Comparison of ENCODE assay signal across 32 cellular contexts in genomic region chr11:115693002-115693401, GRCh38.
"Had no signal": no experiment of that assay in that cellular context is flagged by ENCODE, and none has a peak within 500 bp of the region (broad histone marks: within the 10 kb centered on the region; RNA-seq: fewer than 3 reads in every experiment).

No MANE protein-coding gene starts in this region.

- H3K4me3 ChIP-seq: ascending aorta, breast epithelium, cardiac muscle cell, coronary artery, dorsolateral prefrontal cortex, esophagus muscularis mucosa, gastrocnemius medialis, heart left ventricle, hepatocyte had no signal

- H3K27ac Mint-ChIP-seq: activated CD4-positive, alpha-beta memory T cell treated with anti-CD3 and anti-CD28 coated beads, Interleukin-2, amount 10 ng/mL, durations not matched to agents 7 days and 5 days; activated CD4-positive, alpha-beta T cell treated with anti-CD3 and anti-CD28 coated beads, Interleukin-2, amount 10 ng/mL, durations not matched to agents 7 days and 5 days; activated naive CD4-positive, alpha-beta T cell treated with anti-CD3 and anti-CD28 coated beads, Interleukin-2, amount 10 ng/mL, durations not matched to agents 7 days and 5 days; activated naive CD4-positive, alpha-beta T cell treated with anti-CD3 and anti-CD28 coated beads, Interleukin-2, amount 50 U/mL, for 72 hours; activated naive CD8-positive, alpha-beta T cell treated with anti-CD3 and anti-CD28 coated beads, Interleukin-2, amount 10 ng/mL, durations not matched to agents 7 days and 5 days; activated T-cell treated with anti-CD3 and anti-CD28 coated beads, Interleukin-2, amount 50 U/mL, for 24 hours; activated T-cell treated with anti-CD3 and anti-CD28 coated beads, Interleukin-2, amount 50 U/mL, for 72 hours; brain; dendritic cell treated with granulocyte-macrophage colony-stimulating factor and Interleukin-4, amounts not matched to agents 40 ng/mL and 50 ng/mL, for 4 days; T-helper 1 cell treated with Interleukin-12 subunit alpha and Interleukin-12 subunit beta and Interleukin-4 antibody, amounts not matched to agents 30 μg/mL and 1 μg/mL, for 36 hours had no signal

- H3K4me1 ChIP-seq: breast epithelium, foreskin keratinocyte, gastrocnemius medialis had no signal

- H3K36me3 Mint-ChIP-seq: activated naive CD4-positive, alpha-beta T cell treated with anti-CD3 and anti-CD28 coated beads, Interleukin-2, amount 10 ng/mL, durations not matched to agents 7 days and 5 days; activated naive CD4-positive, alpha-beta T cell treated with anti-CD3 and anti-CD28 coated beads, Interleukin-2, amount 50 U/mL, for 72 hours; activated naive CD8-positive, alpha-beta T cell treated with anti-CD3 and anti-CD28 coated beads, Interleukin-2, amount 10 ng/mL, durations not matched to agents 7 days and 5 days; brain had no signal

- H3K4me1 Mint-ChIP-seq: activated CD4-positive, alpha-beta memory T cell treated with anti-CD3 and anti-CD28 coated beads, Interleukin-2, amount 10 ng/mL, durations not matched to agents 7 days and 5 days; activated CD4-positive, alpha-beta T cell treated with anti-CD3 and anti-CD28 coated beads, Interleukin-2, amount 10 ng/mL, durations not matched to agents 7 days and 5 days; activated naive CD4-positive, alpha-beta T cell treated with anti-CD3 and anti-CD28 coated beads, Interleukin-2, amount 10 ng/mL, durations not matched to agents 7 days and 5 days; activated naive CD8-positive, alpha-beta T cell treated with anti-CD3 and anti-CD28 coated beads, Interleukin-2, amount 10 ng/mL, durations not matched to agents 7 days and 5 days; central memory CD8-positive, alpha-beta T cell had no signal

- H3K9me3 ChIP-seq: ascending aorta, breast epithelium, esophagus muscularis mucosa, gastrocnemius medialis, heart left ventricle had no signal

- ATAC-seq: activated naive CD4-positive, alpha-beta T cell treated with anti-CD3 and anti-CD28 coated beads, Interleukin-2, amount 50 U/mL, for 72 hours; activated T-cell treated with anti-CD3 and anti-CD28 coated beads, Interleukin-2, amount 50 U/mL, for 72 hours; foreskin keratinocyte; gastrocnemius medialis; heart left ventricle had no signal

- H3K9me3 Mint-ChIP-seq: activated CD4-positive, alpha-beta memory T cell treated with anti-CD3 and anti-CD28 coated beads, Interleukin-2, amount 10 ng/mL, durations not matched to agents 7 days and 5 days; activated CD4-positive, alpha-beta T cell treated with anti-CD3 and anti-CD28 coated beads, Interleukin-2, amount 10 ng/mL, durations not matched to agents 7 days and 5 days; activated naive CD4-positive, alpha-beta T cell treated with anti-CD3 and anti-CD28 coated beads, Interleukin-2, amount 10 ng/mL, durations not matched to agents 7 days and 5 days; activated naive CD8-positive, alpha-beta T cell treated with anti-CD3 and anti-CD28 coated beads, Interleukin-2, amount 10 ng/mL, durations not matched to agents 7 days and 5 days; activated T-cell treated with anti-CD3 and anti-CD28 coated beads, Interleukin-2, amount 50 U/mL, for 72 hours; central memory CD8-positive, alpha-beta T cell; dendritic cell treated with granulocyte-macrophage colony-stimulating factor and Interleukin-4, amounts not matched to agents 40 ng/mL and 50 ng/mL, for 4 days; T-helper 1 cell treated with Interleukin-12 subunit alpha and Interleukin-12 subunit beta and Interleukin-4 antibody, amounts not matched to agents 30 μg/mL and 1 μg/mL, for 36 hours had no signal

- H3K27me3 Mint-ChIP-seq: activated CD4-positive, alpha-beta memory T cell treated with anti-CD3 and anti-CD28 coated beads, Interleukin-2, amount 10 ng/mL, durations not matched to agents 7 days and 5 days; activated CD4-positive, alpha-beta T cell treated with anti-CD3 and anti-CD28 coated beads, Interleukin-2, amount 10 ng/mL, durations not matched to agents 7 days and 5 days; activated naive CD4-positive, alpha-beta T cell treated with anti-CD3 and anti-CD28 coated beads, Interleukin-2, amount 10 ng/mL, durations not matched to agents 7 days and 5 days; activated naive CD8-positive, alpha-beta T cell treated with anti-CD3 and anti-CD28 coated beads, Interleukin-2, amount 10 ng/mL, durations not matched to agents 7 days and 5 days; activated T-cell treated with anti-CD3 and anti-CD28 coated beads, Interleukin-2, amount 50 U/mL, for 24 hours had no signal

- H3K4me3 Mint-ChIP-seq: activated CD4-positive, alpha-beta memory T cell treated with anti-CD3 and anti-CD28 coated beads, Interleukin-2, amount 10 ng/mL, durations not matched to agents 7 days and 5 days; activated CD4-positive, alpha-beta T cell treated with anti-CD3 and anti-CD28 coated beads, Interleukin-2, amount 10 ng/mL, durations not matched to agents 7 days and 5 days; activated naive CD4-positive, alpha-beta T cell treated with anti-CD3 and anti-CD28 coated beads, Interleukin-2, amount 10 ng/mL, durations not matched to agents 7 days and 5 days; activated naive CD8-positive, alpha-beta T cell treated with anti-CD3 and anti-CD28 coated beads, Interleukin-2, amount 10 ng/mL, durations not matched to agents 7 days and 5 days; activated T-cell treated with anti-CD3 and anti-CD28 coated beads, Interleukin-2, amount 50 U/mL, for 24 hours; activated T-cell treated with anti-CD3 and anti-CD28 coated beads, Interleukin-2, amount 50 U/mL, for 72 hours; brain; central memory CD8-positive, alpha-beta T cell; dendritic cell treated with granulocyte-macrophage colony-stimulating factor and Interleukin-4, amounts not matched to agents 40 ng/mL and 50 ng/mL, for 4 days; T-helper 1 cell treated with Interleukin-12 subunit alpha and Interleukin-12 subunit beta and Interleukin-4 antibody, amounts not matched to agents 30 μg/mL and 1 μg/mL, for 36 hours had no signal

- H3K27me3 ChIP-seq: ascending aorta, foreskin keratinocyte, gastrocnemius medialis had no signal

- H3K36me3 ChIP-seq: ascending aorta, breast epithelium, cardiac muscle cell, esophagus muscularis mucosa, gastrocnemius medialis, heart left ventricle had no signal

- H3K27ac ChIP-seq: ascending aorta, breast epithelium, cardiac muscle cell, coronary artery, dorsolateral prefrontal cortex, esophagus muscularis mucosa, foreskin keratinocyte, gastrocnemius medialis, heart left ventricle, hepatocyte had no signal

- DNase-seq: activated CD4-positive, alpha-beta memory T cell treated with anti-CD3 and anti-CD28 coated beads, Interleukin-2, amount 10 ng/mL, durations not matched to agents 7 days and 5 days; activated CD4-positive, alpha-beta T cell treated with anti-CD3 and anti-CD28 coated beads for 1 hour; activated CD4-positive, alpha-beta T cell treated with anti-CD3 and anti-CD28 coated beads for 4 hours; activated CD4-positive, alpha-beta T cell treated with anti-CD3 and anti-CD28 coated beads, Interleukin-2, amount 10 ng/mL, durations not matched to agents 7 days and 5 days; activated CD4-positive, alpha-beta T cell treated with anti-CD3 and anti-CD28 coated beads, Interleukin-2, amount 50 U/mL, for 4 hours; activated CD8-positive, alpha-beta memory T cell treated with anti-CD3 and anti-CD28 coated beads, Interleukin-2, amount 50 U/mL, for 48 hours; activated gamma-delta T cell; activated naive CD4-positive, alpha-beta T cell; activated naive CD4-positive, alpha-beta T cell treated with anti-CD3 and anti-CD28 coated beads, Interleukin-2, amount 10 ng/mL, durations not matched to agents 7 days and 5 days; activated naive CD8-positive, alpha-beta T cell treated with anti-CD3 and anti-CD28 coated beads, Interleukin-2, amount 10 ng/mL, durations not matched to agents 7 days and 5 days; activated T-cell treated with anti-CD3 and anti-CD28 coated beads for 4 hours; activated T-cell treated with anti-CD3 and anti-CD28 coated beads, Interleukin-2, amount 50 U/mL, for 24 hours; activated T-cell treated with anti-CD3 and anti-CD28 coated beads, Interleukin-2, amount 50 U/mL, for 72 hours; dorsolateral prefrontal cortex; effector memory CD4-positive, alpha-beta T cell; erythroblast; foreskin keratinocyte; gastrocnemius medialis; glutamatergic neuron; heart left ventricle; T1000 had no signal
